In genomic region chr2:194557993-194558392, GRCh38 we compare ENCODE assay signal across 34 cellular contexts.
"Had no signal": no experiment of that assay in that cellular context is flagged by ENCODE, and none has a peak within 500 bp of the region (broad histone marks: within the 10 kb centered on the region; RNA-seq: fewer than 3 reads in every experiment).

No MANE protein-coding gene starts in this region.

- H3K27me3 ChIP-seq: MG63 had no signal

- DNase-seq: Karpas-422, MG63, MM.1S, MV-4-11, NCI-H1048, NCI-H1092, NCI-H1092 treated with DMSO at 0.1 percent for 48 hours, NCI-H1105, NCI-H1105 treated with DMSO at 0.1 percent for 48 hours, NCI-H1417, NCI-H1417 treated with DMSO at 0.1 percent for 48 hours, NCI-H1436, NCI-H1436 treated with DMSO at 0.1 percent for 48 hours, NCI-H146, NCI-H1694, NCI-H1694 treated with DMSO at 0.1 percent for 48 hours, NCI-H187, NCI-H187 treated with DMSO at 0.1 percent for 48 hours, NCI-H1930, NCI-H2029, NCI-H2029 treated with DMSO at 0.1 percent for 48 hours, NCI-H2081, NCI-H2081 treated with DMSO at 0.1 percent for 48 hours, NCI-H2107, NCI-H2171, NCI-H2171 treated with DMSO at 0.1 percent for 48 hours, NCI-H2227 treated with DMSO at 0.1 percent for 48 hours, NCI-H226, NCI-H345, NCI-H446, NCI-H446 treated with DMSO at 0.1 percent for 48 hours, NCI-H510A, NCI-H510A treated with DMSO at 0.1 percent for 48 hours, NCI-H524 had no signal

- H3K36me3 ChIP-seq: MG63 had no signal

- H3K9me3 ChIP-seq: MG63 had no signal

- H3K4me3 ChIP-seq: MG63 had no signal
